ENCODE assay signal across 18 cellular contexts in the genomic region with DNA sequence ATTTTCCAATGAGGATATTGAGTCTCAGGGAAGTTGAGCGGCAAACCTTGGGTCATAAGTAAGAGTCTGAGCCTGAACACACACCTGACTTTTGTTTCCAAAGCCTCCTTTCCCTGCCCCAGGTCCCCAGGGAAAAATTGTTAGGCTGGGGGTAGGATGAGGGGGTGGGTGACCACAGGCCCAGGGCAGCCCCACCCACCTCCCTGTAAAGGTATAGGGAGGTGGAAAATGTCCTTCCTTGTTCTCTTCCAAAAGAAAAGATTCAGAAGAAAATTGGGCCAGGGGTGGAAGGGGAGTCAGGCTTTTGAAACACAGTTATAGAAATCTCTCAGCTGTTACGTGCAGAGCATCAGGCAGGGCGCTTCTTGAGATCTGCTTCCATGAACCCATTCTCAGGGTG.
"Had no signal": no experiment of that assay in that cellular context is flagged by ENCODE, and none has a peak within 500 bp of the region (broad histone marks: within the 10 kb centered on the region; RNA-seq: fewer than 3 reads in every experiment).

No MANE protein-coding gene starts in this region.

- H3K27me3 ChIP-seq: esophagus squamous epithelium, gastrocnemius medialis, left lung had no signal

- H3K27ac Mint-ChIP-seq: dendritic cell treated with granulocyte-macrophage colony-stimulating factor and Interleukin-4, amounts not matched to agents 40 ng/mL and 50 ng/mL, for 4 days; effector memory CD8-positive, alpha-beta T cell; mesothelial cell of epicardium had no signal

- H3K4me1 ChIP-seq: gastrocnemius medialis, left lung had no signal

- H3K4me3 ChIP-seq: esophagus squamous epithelium, gastrocnemius medialis, heart right ventricle, left lung, lower lobe of right lung, mucosa of descending colon had no signal

- H3K27me3 Mint-ChIP-seq: dendritic cell treated with granulocyte-macrophage colony-stimulating factor and Interleukin-4, amounts not matched to agents 40 ng/mL and 50 ng/mL, for 4 days had no signal

- H3K9me3 ChIP-seq: esophagus squamous epithelium, gastrocnemius medialis, heart right ventricle, left lung, lower lobe of right lung, mucosa of descending colon had no signal

- H3K36me3 ChIP-seq: esophagus squamous epithelium, gastrocnemius medialis, heart right ventricle, left lung, lower lobe of right lung had no signal

- H3K36me3 Mint-ChIP-seq: mesothelial cell of epicardium had no signal

- ATAC-seq: effector memory CD8-positive, alpha-beta T cell; gastrocnemius medialis; heart right ventricle; left cardiac atrium; left lung; left ventricle myocardium superior; lower lobe of right lung; mucosa of descending colon had no signal

- DNase-seq: cortex of kidney; effector CD8-positive, alpha-beta T cell; effector memory CD8-positive, alpha-beta T cell; esophagus squamous epithelium; foreskin fibroblast; foreskin melanocyte; gastrocnemius medialis; glutamatergic neuron; heart right ventricle; hippocampal formation; left cardiac atrium; left lung; left ventricle myocardium superior; lower lobe of right lung; mesenchymal stem cell; mucosa of descending colon had no signal

- H3K9me3 Mint-ChIP-seq: dendritic cell treated with granulocyte-macrophage colony-stimulating factor and Interleukin-4, amounts not matched to agents 40 ng/mL and 50 ng/mL, for 4 days; effector memory CD8-positive, alpha-beta T cell; mesothelial cell of epicardium had no signal

- H3K4me3 Mint-ChIP-seq: dendritic cell treated with granulocyte-macrophage colony-stimulating factor and Interleukin-4, amounts not matched to agents 40 ng/mL and 50 ng/mL, for 4 days; effector memory CD8-positive, alpha-beta T cell; mesothelial cell of epicardium had no signal

- H3K27ac ChIP-seq: esophagus squamous epithelium, gastrocnemius medialis, heart right ventricle, left lung, lower lobe of right lung had no signal
